ENCODE assay signal across 23 cellular contexts in the genomic region with DNA sequence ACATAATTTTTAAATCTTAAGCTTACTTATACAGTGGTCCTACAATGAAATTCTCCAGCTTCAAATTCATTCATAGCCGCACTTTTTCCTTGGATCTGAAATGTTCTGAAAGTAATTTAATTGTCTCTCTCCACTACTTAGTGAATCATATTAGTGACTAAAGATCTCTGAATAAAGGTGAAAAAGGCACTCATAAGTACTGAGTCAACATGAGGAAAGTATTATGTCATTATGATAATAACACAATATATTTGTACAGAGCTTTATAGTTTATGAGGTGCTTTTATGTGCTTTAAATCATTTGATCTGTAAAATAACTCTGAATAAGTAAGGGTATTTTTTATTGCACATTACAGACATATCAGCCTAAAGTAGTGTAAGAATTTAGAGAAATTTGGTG.
"Had no signal": no experiment of that assay in that cellular context is flagged by ENCODE, and none has a peak within 500 bp of the region (broad histone marks: within the 10 kb centered on the region; RNA-seq: fewer than 3 reads in every experiment).

No MANE protein-coding gene starts in this region.

- H3K9me3 ChIP-seq: breast epithelium, gastrocnemius medialis, prostate gland had no signal

- H3K27me3 ChIP-seq: breast epithelium, gastrocnemius medialis, heart left ventricle had no signal

- H3K4me1 ChIP-seq: breast epithelium, gastrocnemius medialis, heart left ventricle, prostate gland had no signal

- DNase-seq: activated CD4-positive, alpha-beta T cell treated with anti-CD3 and anti-CD28 coated beads, Interleukin-2, amount 10 ng/mL, durations not matched to agents 7 days and 5 days; activated CD8-positive, alpha-beta memory T cell treated with anti-CD3 and anti-CD28 coated beads, Interleukin-2, amount 50 U/mL, for 48 hours; activated gamma-delta T cell treated with Interleukin-2 at 50 U/mL for 16 hours; activated naive CD8-positive, alpha-beta T cell treated with anti-CD3 and anti-CD28 coated beads, Interleukin-2, amount 10 ng/mL, durations not matched to agents 7 days and 5 days; activated T-cell treated with anti-CD3 and anti-CD28 coated beads, Interleukin-2, amount 50 U/mL, for 72 hours; anterior cingulate cortex; dermis blood vessel endothelial cell; effector memory CD8-positive, alpha-beta T cell; gastrocnemius medialis; heart left ventricle; left colon; nephron progenitor cell; right cardiac atrium; stimulated activated CD4-positive, alpha-beta T cell treated with anti-CD3 and anti-CD28 coated beads, Interleukin-15, amount 100 ng/mL, for 24 hours; stimulated activated CD4-positive, alpha-beta T cell treated with anti-CD3 and anti-CD28 coated beads, Interleukin-4, amount 100 ng/mL, for 1 hour; stimulated activated naive CD4-positive, alpha-beta T cell; substantia nigra; trophoblast cell had no signal

- H3K4me3 ChIP-seq: breast epithelium, gastrocnemius medialis, heart left ventricle, lung, prostate gland, skin epidermis had no signal

- H3K27ac ChIP-seq: breast epithelium, epithelial cell of prostate, gastrocnemius medialis, heart left ventricle, prostate gland, skin epidermis had no signal

- H3K36me3 ChIP-seq: breast epithelium, gastrocnemius medialis, heart left ventricle, prostate gland had no signal

- ATAC-seq: activated T-cell treated with anti-CD3 and anti-CD28 coated beads, Interleukin-2, amount 50 U/mL, for 72 hours; effector memory CD8-positive, alpha-beta T cell; gastrocnemius medialis; heart left ventricle; left colon; right cardiac atrium had no signal
